Comparison of ENCODE assay signal across 1 cellular context in the genomic region with DNA sequence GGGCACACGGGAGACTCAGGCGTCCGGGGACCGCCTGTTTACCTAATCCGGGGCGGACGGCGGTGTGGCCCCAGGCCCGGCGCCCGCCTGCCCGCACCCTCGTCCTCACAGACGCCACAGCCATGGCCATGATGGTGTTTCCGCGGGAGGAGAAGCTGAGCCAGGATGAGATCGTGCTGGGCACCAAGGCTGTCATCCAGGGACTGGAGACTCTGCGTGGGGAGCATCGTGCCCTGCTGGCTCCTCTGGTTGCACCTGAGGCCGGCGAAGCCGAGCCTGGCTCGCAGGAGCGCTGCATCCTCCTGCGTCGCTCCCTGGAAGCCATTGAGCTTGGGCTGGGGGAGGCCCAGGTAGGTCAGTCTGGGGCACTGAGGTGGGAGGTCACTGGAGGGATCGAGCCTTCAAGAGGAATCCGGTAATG.
TF ChIP-seq lines count a peak whose summit lies in the region.

No MANE protein-coding gene starts in this region.

TF ChIP-seq in A549, 52 proteins besides CTCF, POLR2A, EP300 and RAD21 (continued from another document):
- TF ChIP-seq, protein P1, sequence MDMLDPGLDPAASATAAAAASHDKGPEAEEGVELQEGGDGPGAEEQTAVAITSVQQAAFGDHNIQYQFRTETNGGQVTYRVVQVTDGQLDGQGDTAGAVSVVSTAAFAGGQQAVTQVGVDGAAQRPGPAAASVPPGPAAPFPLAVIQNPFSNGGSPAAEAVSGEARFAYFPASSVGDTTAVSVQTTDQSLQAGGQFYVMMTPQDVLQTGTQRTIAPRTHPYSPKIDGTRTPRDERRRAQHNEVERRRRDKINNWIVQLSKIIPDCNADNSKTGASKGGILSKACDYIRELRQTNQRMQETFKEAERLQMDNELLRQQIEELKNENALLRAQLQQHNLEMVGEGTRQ (IDR thresholded peaks at IDR 0.05) = no peak
- TF ChIP-seq, protein P2, sequence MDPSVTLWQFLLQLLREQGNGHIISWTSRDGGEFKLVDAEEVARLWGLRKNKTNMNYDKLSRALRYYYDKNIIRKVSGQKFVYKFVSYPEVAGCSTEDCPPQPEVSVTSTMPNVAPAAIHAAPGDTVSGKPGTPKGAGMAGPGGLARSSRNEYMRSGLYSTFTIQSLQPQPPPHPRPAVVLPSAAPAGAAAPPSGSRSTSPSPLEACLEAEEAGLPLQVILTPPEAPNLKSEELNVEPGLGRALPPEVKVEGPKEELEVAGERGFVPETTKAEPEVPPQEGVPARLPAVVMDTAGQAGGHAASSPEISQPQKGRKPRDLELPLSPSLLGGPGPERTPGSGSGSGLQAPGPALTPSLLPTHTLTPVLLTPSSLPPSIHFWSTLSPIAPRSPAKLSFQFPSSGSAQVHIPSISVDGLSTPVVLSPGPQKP (IDR thresholded peaks at IDR 0.05; ENCODE audit: low read depth, low read length) = no peak
- no peak for TF ChIP-seq CEBPB (IDR thresholded peaks at IDR 0.05)
TF ChIP-seq in A549: peak in this region for 0.
